Comparison of ENCODE assay signal across 24 cellular contexts in genomic region chr1:92244376-92244775, GRCh38. TPM values are rescaled to one million over a fixed set of nuclear protein-coding genes. Genes with fewer than 3 reads are reported as not detected.
"Had no signal": no experiment of that assay in that cellular context is flagged by ENCODE, and none has a peak within 500 bp of the region (broad histone marks: within the 10 kb centered on the region; RNA-seq: fewer than 3 reads in every experiment).

No MANE protein-coding gene starts in this region.

- H3K27me3 Mint-ChIP-seq: activated T-cell treated with anti-CD3 and anti-CD28 coated beads, Interleukin-2, amount 50 U/mL, for 24 hours; brain had no signal

- ATAC-seq: natural killer cell had no signal

- DNase-seq: activated CD4-positive, alpha-beta memory T cell treated with anti-CD3 and anti-CD28 coated beads, Interleukin-2, amount 10 ng/mL, durations not matched to agents 7 days and 5 days; activated CD4-positive, alpha-beta T cell treated with anti-CD3 and anti-CD28 coated beads for 4 hours; activated effector memory CD4-positive, alpha-beta T cell treated with Interleukin-2 at 50 U/mL for 16 hours; activated naive CD4-positive, alpha-beta T cell treated with anti-CD3 and anti-CD28 coated beads, Interleukin-2, amount 50 U/mL, for 16 hours; activated T-cell treated with anti-CD3 and anti-CD28 coated beads, Interleukin-2, amount 50 U/mL, for 24 hours; amygdala; cerebellar nuclear complex; dermis blood vessel endothelial cell; head of caudate nucleus; mesendoderm; natural killer cell; posterior cingulate gyrus; retina; stimulated activated CD4-positive, alpha-beta T cell treated with anti-CD3 and anti-CD28 coated beads, Interleukin-15, amount 100 ng/mL, for 24 hours; stimulated activated CD4-positive, alpha-beta T cell treated with anti-CD3 and anti-CD28 coated beads, Interleukin-4, amount 100 ng/mL, for 24 hours; stimulated activated naive CD4-positive, alpha-beta T cell treated with Interleukin-2 at 50 U/mL for 16 hours; substantia nigra had no signal

- H3K36me3 Mint-ChIP-seq: natural killer cell had no signal

- H3K9me3 Mint-ChIP-seq: activated CD4-positive, alpha-beta memory T cell treated with anti-CD3 and anti-CD28 coated beads, Interleukin-2, amount 10 ng/mL, durations not matched to agents 7 days and 5 days; activated T-cell treated with anti-CD3 and anti-CD28 coated beads, Interleukin-2, amount 50 U/mL, for 24 hours; brain; natural killer cell; T-helper 1 cell treated with Interleukin-12 subunit alpha and Interleukin-12 subunit beta and Interleukin-4 antibody, amounts not matched to agents 30 μg/mL and 1 μg/mL, for 36 hours had no signal

- H3K27ac Mint-ChIP-seq: activated CD4-positive, alpha-beta memory T cell treated with anti-CD3 and anti-CD28 coated beads, Interleukin-2, amount 10 ng/mL, durations not matched to agents 7 days and 5 days; activated T-cell treated with anti-CD3 and anti-CD28 coated beads, Interleukin-2, amount 50 U/mL, for 24 hours; brain; T-helper 1 cell treated with Interleukin-12 subunit alpha and Interleukin-12 subunit beta and Interleukin-4 antibody, amounts not matched to agents 30 μg/mL and 1 μg/mL, for 36 hours had no signal

- H3K4me3 Mint-ChIP-seq: activated CD4-positive, alpha-beta memory T cell treated with anti-CD3 and anti-CD28 coated beads, Interleukin-2, amount 10 ng/mL, durations not matched to agents 7 days and 5 days; activated T-cell treated with anti-CD3 and anti-CD28 coated beads, Interleukin-2, amount 50 U/mL, for 24 hours; brain; natural killer cell; T-helper 1 cell treated with Interleukin-12 subunit alpha and Interleukin-12 subunit beta and Interleukin-4 antibody, amounts not matched to agents 30 μg/mL and 1 μg/mL, for 36 hours had no signal

- H3K4me1 Mint-ChIP-seq: activated CD4-positive, alpha-beta memory T cell treated with anti-CD3 and anti-CD28 coated beads, Interleukin-2, amount 10 ng/mL, durations not matched to agents 7 days and 5 days; brain; natural killer cell had no signal

RNA-seq across cellular contexts. Expression of gene C1orf146, which starts 26.7 kb away (rescaled TPM):
- total RNA-seq: activated CD4-positive, alpha-beta memory T cell treated with anti-CD3 and anti-CD28 coated beads, Interleukin-2, amount 10 ng/mL, durations not matched to agents 7 days and 5 days; dermis blood vessel endothelial cell; epithelial cell of proximal tubule; frontal cortex; lower leg skin; natural killer cell; tibial nerve; vagina had no signal
